21 cellular contexts compared by ENCODE assay signal in the genomic region with DNA sequence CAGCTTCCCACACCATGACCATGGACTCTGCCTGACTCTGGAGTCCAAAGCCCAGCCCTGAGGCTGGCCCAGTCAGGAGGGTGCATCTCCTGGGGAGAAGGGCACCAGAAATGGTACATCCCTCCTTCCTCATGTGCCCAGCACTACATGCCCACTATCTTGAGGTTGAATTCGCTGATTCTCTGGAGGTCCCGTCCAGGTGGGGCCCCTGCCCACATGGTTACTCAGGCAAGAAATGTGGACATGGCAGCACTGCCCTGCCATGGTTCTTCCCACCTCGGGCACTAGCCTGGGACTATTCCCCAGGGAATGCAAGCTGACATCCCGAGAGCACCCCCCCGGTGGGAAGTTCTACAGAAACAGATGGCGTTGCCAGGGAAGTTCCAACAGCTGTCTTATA.
"Had no signal": no experiment of that assay in that cellular context is flagged by ENCODE, and none has a peak within 500 bp of the region (broad histone marks: within the 10 kb centered on the region; RNA-seq: fewer than 3 reads in every experiment).

No MANE protein-coding gene starts in this region.

- H3K27ac ChIP-seq: epithelial cell of prostate, gastrocnemius medialis, psoas muscle, sigmoid colon, upper lobe of left lung had no signal

- H3K27ac Mint-ChIP-seq: activated CD8-positive, alpha-beta memory T cell treated with anti-CD3 and anti-CD28 coated beads, Interleukin-2, amount 10 ng/mL, durations not matched to agents 7 days and 5 days; natural killer cell; stimulated activated naive CD8-positive, alpha-beta T cell treated with anti-CD3 and anti-CD28 coated beads, Interleukin-15, Interleukin-2, amounts not matched to agents 100 ng/mL and 50 ng/mL, for 24 hours had no signal

- H3K27me3 Mint-ChIP-seq: activated CD8-positive, alpha-beta memory T cell treated with anti-CD3 and anti-CD28 coated beads, Interleukin-2, amount 10 ng/mL, durations not matched to agents 7 days and 5 days; brain; central memory CD8-positive, alpha-beta T cell; stimulated activated naive CD8-positive, alpha-beta T cell treated with anti-CD3 and anti-CD28 coated beads, Interleukin-15, Interleukin-2, amounts not matched to agents 100 ng/mL and 50 ng/mL, for 24 hours had no signal

- H3K9me3 Mint-ChIP-seq: activated naive CD4-positive, alpha-beta T cell treated with anti-CD3 and anti-CD28 coated beads, Interleukin-2, amount 50 U/mL, for 72 hours; activated T-cell treated with anti-CD3 and anti-CD28 coated beads, Interleukin-2, amount 50 U/mL, for 4 hours; brain; central memory CD8-positive, alpha-beta T cell; natural killer cell; stimulated activated naive CD8-positive, alpha-beta T cell treated with anti-CD3 and anti-CD28 coated beads, Interleukin-15, Interleukin-2, amounts not matched to agents 100 ng/mL and 50 ng/mL, for 24 hours had no signal

- H3K4me1 Mint-ChIP-seq: activated CD8-positive, alpha-beta memory T cell treated with anti-CD3 and anti-CD28 coated beads, Interleukin-2, amount 10 ng/mL, durations not matched to agents 7 days and 5 days; central memory CD8-positive, alpha-beta T cell; natural killer cell had no signal

- H3K9me3 ChIP-seq: gastrocnemius medialis, psoas muscle, sigmoid colon, upper lobe of left lung had no signal

- H3K27me3 ChIP-seq: gastrocnemius medialis, sigmoid colon, upper lobe of left lung had no signal

- ATAC-seq: activated CD4-positive, CD25-positive, alpha-beta regulatory T cell treated with anti-CD3 and anti-CD28 coated beads, Interleukin-2, amount 50 U/mL, for 24 hours; activated CD8-positive, alpha-beta memory T cell treated with anti-CD3 and anti-CD28 coated beads, Interleukin-2, amount 10 ng/mL, durations not matched to agents 7 days and 5 days; activated naive CD4-positive, alpha-beta T cell treated with anti-CD3 and anti-CD28 coated beads, Interleukin-2, amount 50 U/mL, for 72 hours; activated T-cell treated with anti-CD3 and anti-CD28 coated beads, Interleukin-2, amount 50 U/mL, for 4 hours; gastrocnemius medialis; natural killer cell; psoas muscle had no signal

- H3K4me3 Mint-ChIP-seq: activated CD8-positive, alpha-beta memory T cell treated with anti-CD3 and anti-CD28 coated beads, Interleukin-2, amount 10 ng/mL, durations not matched to agents 7 days and 5 days; activated T-cell treated with anti-CD3 and anti-CD28 coated beads, Interleukin-2, amount 50 U/mL, for 4 hours; brain; central memory CD8-positive, alpha-beta T cell; natural killer cell; stimulated activated naive CD8-positive, alpha-beta T cell treated with anti-CD3 and anti-CD28 coated beads, Interleukin-15, Interleukin-2, amounts not matched to agents 100 ng/mL and 50 ng/mL, for 24 hours had no signal

- DNase-seq: activated CD4-positive, alpha-beta T cell treated with anti-CD3 and anti-CD28 coated beads, Interleukin-2, amount 50 U/mL, for 4 hours; activated CD8-positive, alpha-beta memory T cell treated with anti-CD3 and anti-CD28 coated beads, Interleukin-2, amount 10 ng/mL, durations not matched to agents 7 days and 5 days; activated effector memory CD4-positive, alpha-beta T cell treated with anti-CD3 and anti-CD28 coated beads, Interleukin-2, amount 50 U/mL, for 16 hours; activated T-cell treated with anti-CD3 and anti-CD28 coated beads, Interleukin-2, amount 50 U/mL, for 4 hours; amniotic stem cell; effector memory CD4-positive, alpha-beta T cell; gastrocnemius medialis; natural killer cell; nucleus accumbens; stimulated activated CD4-positive, alpha-beta T cell treated with anti-CD3 and anti-CD28 coated beads, Interleukin-4, amount 100 ng/mL, for 1 hour; stimulated activated CD8-positive, alpha-beta memory T cell treated with anti-CD3 and anti-CD28 coated beads, Interleukin-4, amount 100 ng/mL, for 48 hours; upper lobe of left lung had no signal

- H3K4me1 ChIP-seq: sigmoid colon had no signal

- H3K36me3 Mint-ChIP-seq: activated CD8-positive, alpha-beta memory T cell treated with anti-CD3 and anti-CD28 coated beads, Interleukin-2, amount 10 ng/mL, durations not matched to agents 7 days and 5 days; natural killer cell had no signal

- H3K4me3 ChIP-seq: gastrocnemius medialis, lung, psoas muscle, sigmoid colon, upper lobe of left lung had no signal
